ENCODE assay signal across 1 cellular context in genomic region chr6:33116881-33117711, GRCh38.
TF ChIP-seq lines count a peak whose summit lies in the region.

No MANE protein-coding gene starts in this region.

TF ChIP-seq in endothelial cell of umbilical vein, 7 proteins besides CTCF, POLR2A, EP300 and RAD21:
- TF ChIP-seq, protein P1, sequence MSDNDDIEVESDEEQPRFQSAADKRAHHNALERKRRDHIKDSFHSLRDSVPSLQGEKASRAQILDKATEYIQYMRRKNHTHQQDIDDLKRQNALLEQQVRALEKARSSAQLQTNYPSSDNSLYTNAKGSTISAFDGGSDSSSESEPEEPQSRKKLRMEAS (IDR thresholded peaks at IDR 0.05; ENCODE audit: insufficient read depth, insufficient read length) = no peak
- no peak for TF ChIP-seq POLR2AphosphoS5 (IDR thresholded peaks at IDR 0.05; ENCODE audit: insufficient read depth, low read depth, low read length)
- peak; percentile 77 for TF ChIP-seq EZH2 (IDR thresholded peaks at IDR 0.05; ENCODE audit: borderline replicate concordance, low read depth, low read length, severe bottlenecking)
- no peak for TF ChIP-seq MYC (IDR thresholded peaks at IDR 0.05; ENCODE audit: low read depth, low read length)
